Comparison of ENCODE assay signal across 9 cellular contexts in genomic region chr16:56683424-56684162, GRCh38. TPM values are rescaled to one million over a fixed set of nuclear protein-coding genes. Genes with fewer than 3 reads are reported as not detected.
A peak's percentile ranks its signal among the peaks of the same experiment; 100 is the strongest.
DNase-seq lines count a peak whose midpoint lies in the region; ATAC-seq lines count a peak whose summit lies in the region.
"Had no signal": no experiment of that assay in that cellular context is flagged by ENCODE, and none has a peak within 500 bp of the region (broad histone marks: within the 10 kb centered on the region; RNA-seq: fewer than 3 reads in every experiment).

No MANE protein-coding gene starts in this region.

- H3K36me3 Mint-ChIP-seq in T-helper 1 cell treated with Interleukin-12 subunit alpha and Interleukin-12 subunit beta and Interleukin-4 antibody, amounts not matched to agents 30 μg/mL and 1 μg/mL, for 36 hours (ENCODE audit: low read depth) = peaks cover 19% of the 10 kb centered on the region
- H3K36me3 Mint-ChIP-seq in activated naive CD8-positive, alpha-beta T cell treated with anti-CD3 and anti-CD28 coated beads, Interleukin-2, amount 50 U/mL, for 24 hours (ENCODE audit: low read depth) = peaks cover 5% of the 10 kb centered on the region
- H3K36me3 Mint-ChIP-seq in immature natural killer cell = peaks cover 0 to 8% (median 3%) of the 10 kb centered on the region in 3 donors

- H3K4me1 ChIP-seq in stomach smooth muscle (ENCODE audit: control insufficient read depth, insufficient read depth, low read length) = peaks cover 30% of the 10 kb centered on the region

- H3K4me3 ChIP-seq in stomach smooth muscle (ENCODE audit: low read length in 2 of 2) = peak overlapping the region; percentile 89 to 91

- peaks cover 2 to 4% of the 10 kb centered on the region in 2 donors for H3K9me3 ChIP-seq in stomach smooth muscle (ENCODE audit: control insufficient read depth in 2 of 2, low read length in 2 of 2)

- H3K27ac Mint-ChIP-seq in T-helper 1 cell treated with Interleukin-12 subunit alpha and Interleukin-12 subunit beta and Interleukin-4 antibody, amounts not matched to agents 30 μg/mL and 1 μg/mL, for 36 hours = no peak overlapping the region
- H3K27ac Mint-ChIP-seq in activated naive CD8-positive, alpha-beta T cell treated with anti-CD3 and anti-CD28 coated beads, Interleukin-2, amount 50 U/mL, for 24 hours = no peak overlapping the region
- H3K27ac Mint-ChIP-seq in immature natural killer cell = peak overlapping the region in 2 of 6 donors; percentile 35 to 83

- H3K4me3 Mint-ChIP-seq in T-helper 1 cell treated with Interleukin-12 subunit alpha and Interleukin-12 subunit beta and Interleukin-4 antibody, amounts not matched to agents 30 μg/mL and 1 μg/mL, for 36 hours = peak overlapping the region; percentile 54
- peak overlapping the region; percentile 90 for H3K4me3 Mint-ChIP-seq in activated naive CD8-positive, alpha-beta T cell treated with anti-CD3 and anti-CD28 coated beads, Interleukin-2, amount 50 U/mL, for 24 hours
- peak overlapping the region; percentile 39 to 97 (median 93) for H3K4me3 Mint-ChIP-seq in immature natural killer cell

- DNase-seq in T-helper 1 cell = no peak
- DNase-seq in activated naive CD8-positive, alpha-beta T cell treated with anti-CD3 and anti-CD28 coated beads, Interleukin-2, amount 50 U/mL, for 24 hours = no peak
- DNase-seq in immature natural killer cell = no peak
- DNase-seq in NCI-H1105 (lab: John Stamatoyannopoulos, UW) = no peak
- DNase-seq in activated CD8-positive, alpha-beta memory T cell treated with anti-CD3 and anti-CD28 coated beads for 24 hours = no peak
- no peak for DNase-seq in GDM1 (lab: John Stamatoyannopoulos, UW)
- DNase-seq: KG1 had no signal

- H3K36me3 ChIP-seq in stomach smooth muscle (ENCODE audit: control insufficient read depth in 2 of 2, insufficient read depth in 2 of 2, low read length in 2 of 2) = no peaks in the 10 kb centered on the region

- peaks cover 7% of the 10 kb centered on the region for H3K27me3 Mint-ChIP-seq in T-helper 1 cell treated with Interleukin-12 subunit alpha and Interleukin-12 subunit beta and Interleukin-4 antibody, amounts not matched to agents 30 μg/mL and 1 μg/mL, for 36 hours (ENCODE audit: low read depth)
- H3K27me3 Mint-ChIP-seq in activated naive CD8-positive, alpha-beta T cell treated with anti-CD3 and anti-CD28 coated beads, Interleukin-2, amount 50 U/mL, for 24 hours = no peaks in the 10 kb centered on the region
- H3K27me3 Mint-ChIP-seq in immature natural killer cell (ENCODE audit: low read depth in 3 of 3) = peaks cover 0 to 3% (median 3%) of the 10 kb centered on the region in 3 donors

- peak overlapping the region; percentile 93 to 94 for H3K9ac ChIP-seq in stomach smooth muscle (ENCODE audit: low read length in 2 of 2)

- peak overlapping the region; percentile 77 for H3K27ac ChIP-seq in stomach smooth muscle (ENCODE audit: low read length)

- H3K4me1 Mint-ChIP-seq in T-helper 1 cell treated with Interleukin-12 subunit alpha and Interleukin-12 subunit beta and Interleukin-4 antibody, amounts not matched to agents 30 μg/mL and 1 μg/mL, for 36 hours (ENCODE audit: low read depth) = peaks cover 25% of the 10 kb centered on the region
- H3K4me1 Mint-ChIP-seq in activated naive CD8-positive, alpha-beta T cell treated with anti-CD3 and anti-CD28 coated beads, Interleukin-2, amount 50 U/mL, for 24 hours = peaks cover 27% of the 10 kb centered on the region
- peaks cover 20 to 32% of the 10 kb centered on the region in 2 donors for H3K4me1 Mint-ChIP-seq in immature natural killer cell

- no peaks in the 10 kb centered on the region for H3K27me3 ChIP-seq in stomach smooth muscle (ENCODE audit: control insufficient read depth in 1 of 2, insufficient read depth in 2 of 2, low read length in 2 of 2)

- peaks cover 3% of the 10 kb centered on the region for H3K9me3 Mint-ChIP-seq in T-helper 1 cell treated with Interleukin-12 subunit alpha and Interleukin-12 subunit beta and Interleukin-4 antibody, amounts not matched to agents 30 μg/mL and 1 μg/mL, for 36 hours
- H3K9me3 Mint-ChIP-seq in activated naive CD8-positive, alpha-beta T cell treated with anti-CD3 and anti-CD28 coated beads, Interleukin-2, amount 50 U/mL, for 24 hours = no peaks in the 10 kb centered on the region
- no peaks in the 10 kb centered on the region for H3K9me3 Mint-ChIP-seq in immature natural killer cell

- no peak for ATAC-seq in activated naive CD8-positive, alpha-beta T cell treated with anti-CD3 and anti-CD28 coated beads, Interleukin-2, amount 50 U/mL, for 24 hours

RNA-seq across cellular contexts. Expression of gene MT1X, which starts 1.3 kb away (rescaled TPM):
- polyA plus RNA-seq in immature natural killer cell = 10 to 100 TPM; 23.2 to 73.5 (median 69.4) TPM

RNA-seq across cellular contexts. Expression of gene MT1H, which starts 14.0 kb away (rescaled TPM):
- polyA plus RNA-seq in immature natural killer cell = not detected

RNA-seq across cellular contexts. Expression of gene MT1G, which starts 15.7 kb away (rescaled TPM):
- polyA plus RNA-seq in immature natural killer cell = not detected

RNA-seq across cellular contexts. Expression of gene MT1F, which starts 25.8 kb away (rescaled TPM):
- polyA plus RNA-seq in immature natural killer cell = 10 to 100 TPM in 2 of 3 donors, 1 to 10 TPM in 1; 6.4 to 39.1 (median 20.6) TPM

RNA-seq across cellular contexts. Expression of gene MT1B, which starts 31.9 kb away (rescaled TPM):
- not detected for polyA plus RNA-seq in immature natural killer cell
